ENCODE assay signal across 21 cellular contexts in genomic region chr1:209160230-209160629, GRCh38.
"Had no signal": no experiment of that assay in that cellular context is flagged by ENCODE, and none has a peak within 500 bp of the region (broad histone marks: within the 10 kb centered on the region; RNA-seq: fewer than 3 reads in every experiment).

No MANE protein-coding gene starts in this region.

- H3K4me3 ChIP-seq: coronary artery, heart right ventricle, left ventricle myocardium inferior, lower lobe of right lung, mucosa of descending colon, neural progenitor cell, ovary, right atrium auricular region, sigmoid colon, stomach, thoracic aorta had no signal

- H3K27ac ChIP-seq: coronary artery, heart right ventricle, left ventricle myocardium inferior, lower lobe of right lung, neural progenitor cell, ovary, right atrium auricular region, sigmoid colon, stomach, thoracic aorta had no signal

- H3K9ac ChIP-seq: neural progenitor cell had no signal

- ATAC-seq: heart right ventricle, lower lobe of right lung, mucosa of descending colon, natural killer cell had no signal

- H3K27me3 ChIP-seq: neural progenitor cell, ovary, right atrium auricular region, sigmoid colon, stomach had no signal

- H3K36me3 ChIP-seq: heart right ventricle, left ventricle myocardium inferior, lower lobe of right lung, neural progenitor cell, ovary, right atrium auricular region, sigmoid colon, stomach, thoracic aorta had no signal

- H3K4me1 ChIP-seq: heart right ventricle, left ventricle myocardium inferior, right atrium auricular region had no signal

- H3K9me3 ChIP-seq: heart right ventricle, left ventricle myocardium inferior, lower lobe of right lung, mucosa of descending colon, ovary, right atrium auricular region, sigmoid colon, stomach, thoracic aorta had no signal

- H3K4me2 ChIP-seq: neural progenitor cell had no signal

- DNase-seq: effector CD4-positive, alpha-beta T cell; foreskin melanocyte; heart right ventricle; islet precursor cell; left ventricle myocardium inferior; lower lobe of right lung; mucosa of descending colon; natural killer cell; nucleus accumbens; ovary; sigmoid colon; small intestine; stimulated activated CD4-positive, alpha-beta T cell treated with anti-CD3 and anti-CD28 coated beads, Interleukin-12 subunit alpha, Interleukin-12 subunit beta, amount 100 ng/mL, for 4 hours; stimulated activated naive CD4-positive, alpha-beta T cell; stomach; substantia nigra; trophoblast cell had no signal

- H2AFZ ChIP-seq: neural progenitor cell had no signal

- FAIRE-seq: small intestine had no signal
